Comparison of ENCODE assay signal across 25 cellular contexts in genomic region chrX:75149654-75150053, GRCh38.
"Had no signal": no experiment of that assay in that cellular context is flagged by ENCODE, and none has a peak within 500 bp of the region (broad histone marks: within the 10 kb centered on the region; RNA-seq: fewer than 3 reads in every experiment).

No MANE protein-coding gene starts in this region.

- H3K27ac Mint-ChIP-seq: activated naive CD8-positive, alpha-beta T cell treated with anti-CD3 and anti-CD28 coated beads, Interleukin-2, amount 50 U/mL, for 24 hours; activated T-helper 1 cell treated with anti-CD3 and anti-CD28 coated beads, Interleukin-12 subunit alpha, Interleukin-12 subunit beta, Interleukin-2, Interleukin-4 antibody, amounts not matched to agents 30 ng/mL and 10 ng/mL and 1 ng/mL, durations not matched to agents 14 hours and 24 hours and 36 hours; natural killer cell treated with Interleukin-12 subunit alpha and Interleukin-12 subunit beta and Interleukin-15 and Interleukin-18, amount 100 ng/mL, for 72 hours; stimulated activated effector memory CD8-positive, alpha-beta T cell treated with anti-CD3 and anti-CD28 coated beads, Interleukin-12 subunit alpha, Interleukin-12 subunit beta, amount 100 ng/mL, for 72 hours had no signal

- H3K9me3 ChIP-seq: left lung, lower lobe of right lung, suprapubic skin had no signal

- H3K9me3 Mint-ChIP-seq: activated naive CD8-positive, alpha-beta T cell treated with anti-CD3 and anti-CD28 coated beads, Interleukin-2, amount 50 U/mL, for 24 hours had no signal

- H3K36me3 ChIP-seq: left lung, lower lobe of right lung, suprapubic skin, tibial artery had no signal

- H3K27ac ChIP-seq: coronary artery, dorsolateral prefrontal cortex, left lung, lower lobe of right lung, skin epidermis, suprapubic skin, tibial artery had no signal

- H3K4me1 ChIP-seq: left lung, lower lobe of right lung had no signal

- H3K27me3 ChIP-seq: left lung, suprapubic skin, tibial artery had no signal

- DNase-seq: activated CD4-positive, alpha-beta T cell treated with anti-CD3 and anti-CD28 coated beads for 4 hours; activated CD4-positive, alpha-beta T cell treated with anti-CD3 and anti-CD28 coated beads, Interleukin-2, amount 50 U/mL, for 48 hours; activated CD4-positive, CD25-positive, alpha-beta regulatory T cell; activated CD8-positive, alpha-beta memory T cell treated with anti-CD3 and anti-CD28 coated beads for 24 hours; activated gamma-delta T cell; activated naive CD4-positive, alpha-beta T cell treated with anti-CD3 and anti-CD28 coated beads, Interleukin-2, amount 50 U/mL, for 16 hours; activated naive CD8-positive, alpha-beta T cell treated with anti-CD3 and anti-CD28 coated beads, Interleukin-2, amount 50 U/mL, for 24 hours; amygdala; dorsolateral prefrontal cortex; effector memory CD4-positive, alpha-beta T cell; kidney glomerular epithelial cell; left lung; lower lobe of right lung; mesendoderm; retina; stimulated activated CD4-positive, alpha-beta T cell treated with anti-CD3 and anti-CD28 coated beads, Interleukin-4, amount 100 ng/mL, for 24 hours; T-helper 1 cell; tibial artery had no signal

- H3K4me3 Mint-ChIP-seq: activated naive CD8-positive, alpha-beta T cell treated with anti-CD3 and anti-CD28 coated beads, Interleukin-2, amount 50 U/mL, for 24 hours; activated T-helper 1 cell treated with anti-CD3 and anti-CD28 coated beads, Interleukin-12 subunit alpha, Interleukin-12 subunit beta, Interleukin-2, Interleukin-4 antibody, amounts not matched to agents 30 ng/mL and 10 ng/mL and 1 ng/mL, durations not matched to agents 14 hours and 24 hours and 36 hours; natural killer cell treated with Interleukin-12 subunit alpha and Interleukin-12 subunit beta and Interleukin-15 and Interleukin-18, amount 100 ng/mL, for 72 hours; stimulated activated effector memory CD8-positive, alpha-beta T cell treated with anti-CD3 and anti-CD28 coated beads, Interleukin-12 subunit alpha, Interleukin-12 subunit beta, amount 100 ng/mL, for 72 hours had no signal

- H3K27me3 Mint-ChIP-seq: activated naive CD8-positive, alpha-beta T cell treated with anti-CD3 and anti-CD28 coated beads, Interleukin-2, amount 50 U/mL, for 24 hours; natural killer cell treated with Interleukin-12 subunit alpha and Interleukin-12 subunit beta and Interleukin-15 and Interleukin-18, amount 100 ng/mL, for 72 hours had no signal

- H3K4me3 ChIP-seq: coronary artery, dorsolateral prefrontal cortex, left lung, lower lobe of right lung, skin epidermis, suprapubic skin, tibial artery had no signal

- ATAC-seq: activated naive CD8-positive, alpha-beta T cell treated with anti-CD3 and anti-CD28 coated beads, Interleukin-2, amount 50 U/mL, for 24 hours; left lung; lower lobe of right lung; natural killer cell treated with Interleukin-12 subunit alpha and Interleukin-12 subunit beta and Interleukin-15 and Interleukin-18, amount 100 ng/mL, for 72 hours; sciatic nerve; stimulated activated effector memory CD8-positive, alpha-beta T cell treated with anti-CD3 and anti-CD28 coated beads, Interleukin-12 subunit alpha, Interleukin-12 subunit beta, amount 100 ng/mL, for 72 hours had no signal
